In genomic region chr11:35970445-35970844, GRCh38 we compare ENCODE assay signal across 29 cellular contexts. TPM values are rescaled to one million over a fixed set of nuclear protein-coding genes. Genes with fewer than 3 reads are reported as not detected.
"Had no signal": no experiment of that assay in that cellular context is flagged by ENCODE, and none has a peak within 500 bp of the region (broad histone marks: within the 10 kb centered on the region; RNA-seq: fewer than 3 reads in every experiment).

No MANE protein-coding gene starts in this region.

- ATAC-seq: activated naive CD4-positive, alpha-beta T cell treated with anti-CD3 and anti-CD28 coated beads, Interleukin-2, amount 50 U/mL, for 72 hours; activated T-cell treated with anti-CD3 and anti-CD28 coated beads, Interleukin-2, amount 50 U/mL, for 72 hours; gastroesophageal sphincter; T-helper 17 cell; WTC11 had no signal

- H3K4me3 ChIP-seq: ascending aorta, coronary artery, esophagus squamous epithelium, gastroesophageal sphincter had no signal

- H3K9me3 ChIP-seq: ascending aorta had no signal

- H3K27ac ChIP-seq: ascending aorta, coronary artery, epithelial cell of prostate, gastroesophageal sphincter had no signal

- H3K27me3 ChIP-seq: ascending aorta, esophagus squamous epithelium, gastroesophageal sphincter had no signal

- FAIRE-seq: bronchial epithelial cell, endometrium, endothelial cell of umbilical vein had no signal

- DNase-seq: activated CD4-positive, alpha-beta memory T cell treated with anti-CD3 and anti-CD28 coated beads, Interleukin-2, amount 10 ng/mL, durations not matched to agents 7 days and 5 days; activated CD4-positive, alpha-beta T cell treated with anti-CD3 and anti-CD28 coated beads for 1 hour; activated CD4-positive, alpha-beta T cell treated with anti-CD3 and anti-CD28 coated beads for 4 hours; activated CD4-positive, alpha-beta T cell treated with anti-CD3 and anti-CD28 coated beads, Interleukin-2, amount 10 ng/mL, durations not matched to agents 7 days and 5 days; activated CD4-positive, alpha-beta T cell treated with anti-CD3 and anti-CD28 coated beads, Interleukin-2, amount 50 U/mL, for 4 hours; activated CD8-positive, alpha-beta memory T cell treated with anti-CD3 and anti-CD28 coated beads, Interleukin-2, amount 50 U/mL, for 48 hours; activated gamma-delta T cell; activated naive CD4-positive, alpha-beta T cell; activated naive CD4-positive, alpha-beta T cell treated with anti-CD3 and anti-CD28 coated beads, Interleukin-2, amount 10 ng/mL, durations not matched to agents 7 days and 5 days; activated naive CD8-positive, alpha-beta T cell treated with anti-CD3 and anti-CD28 coated beads, Interleukin-2, amount 10 ng/mL, durations not matched to agents 7 days and 5 days; activated T-cell treated with anti-CD3 and anti-CD28 coated beads for 4 hours; activated T-cell treated with anti-CD3 and anti-CD28 coated beads, Interleukin-2, amount 50 U/mL, for 24 hours; activated T-cell treated with anti-CD3 and anti-CD28 coated beads, Interleukin-2, amount 50 U/mL, for 72 hours; effector CD8-positive, alpha-beta T cell; esophagus squamous epithelium; foreskin melanocyte; head of caudate nucleus; T-helper 1 cell; T-helper 17 cell; T1000 had no signal

- H3K4me1 ChIP-seq: ascending aorta, gastroesophageal sphincter had no signal

- H3K36me3 ChIP-seq: ascending aorta, gastroesophageal sphincter had no signal

RNA-seq across cellular contexts. Expression of gene LDLRAD3, which starts 26.6 kb away (rescaled TPM):
- total RNA-seq: activated CD4-positive, alpha-beta memory T cell treated with anti-CD3 and anti-CD28 coated beads, Interleukin-2, amount 10 ng/mL, durations not matched to agents 7 days and 5 days; activated T-cell treated with anti-CD3 and anti-CD28 coated beads, Interleukin-2, amount 50 U/mL, for 72 hours had no signal
